1 cellular context compared by ENCODE assay signal in the genomic region with DNA sequence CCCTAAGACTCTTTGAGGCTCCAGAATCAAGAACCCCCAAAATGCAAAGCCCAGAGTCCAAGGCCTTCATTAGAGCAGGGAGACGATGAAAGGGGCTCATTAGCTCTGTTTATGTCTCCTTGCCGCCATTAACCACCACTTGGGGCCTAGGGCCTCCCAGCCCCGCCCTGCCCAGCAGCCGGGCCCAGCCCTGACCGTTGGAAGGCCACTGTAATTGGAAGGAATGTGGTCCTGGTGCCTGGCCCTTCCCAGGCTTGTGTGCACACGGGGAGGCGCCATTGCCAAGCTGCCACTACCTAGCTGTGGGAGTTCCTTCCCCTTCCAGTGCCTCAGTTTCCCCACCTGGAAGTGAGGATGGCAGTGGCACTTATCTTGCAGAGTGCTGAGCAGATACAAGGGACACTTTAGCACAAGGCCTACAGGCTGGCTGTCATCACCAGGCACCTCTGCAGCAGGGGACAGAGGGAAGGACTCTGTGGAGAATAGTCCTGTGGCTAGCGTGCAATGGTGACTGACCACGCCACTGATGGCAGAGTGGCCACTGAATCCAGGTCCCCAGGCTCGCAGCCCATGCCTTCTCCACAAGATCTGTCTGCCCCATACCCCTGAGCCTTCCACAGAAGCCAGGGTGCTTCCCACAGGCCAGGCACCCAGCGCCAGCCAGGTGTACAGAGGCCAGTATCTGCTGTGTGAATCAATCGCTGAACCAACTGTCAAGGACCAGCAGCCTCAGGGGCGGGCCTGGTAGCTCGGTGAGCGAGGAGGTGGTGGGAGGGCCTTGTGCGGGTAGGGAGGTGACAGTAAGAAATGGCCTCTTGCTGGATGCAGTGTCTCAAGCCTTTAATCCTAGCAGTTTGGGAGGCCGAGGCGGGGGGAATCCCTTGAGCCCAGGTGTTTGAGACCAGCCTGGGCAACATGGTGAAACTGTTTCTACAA.
TF ChIP-seq lines count a peak whose summit lies in the region.

No MANE protein-coding gene starts in this region.

TF ChIP-seq in HCT116, 20 proteins besides CTCF, POLR2A, EP300 and RAD21:
- no peak for TF ChIP-seq FOSL1 (IDR thresholded peaks at IDR 0.05; ENCODE audit: low read depth)
- TF ChIP-seq CEBPB (IDR thresholded peaks at IDR 0.05; ENCODE audit: low read depth) = no peak
- TF ChIP-seq, protein P1, sequence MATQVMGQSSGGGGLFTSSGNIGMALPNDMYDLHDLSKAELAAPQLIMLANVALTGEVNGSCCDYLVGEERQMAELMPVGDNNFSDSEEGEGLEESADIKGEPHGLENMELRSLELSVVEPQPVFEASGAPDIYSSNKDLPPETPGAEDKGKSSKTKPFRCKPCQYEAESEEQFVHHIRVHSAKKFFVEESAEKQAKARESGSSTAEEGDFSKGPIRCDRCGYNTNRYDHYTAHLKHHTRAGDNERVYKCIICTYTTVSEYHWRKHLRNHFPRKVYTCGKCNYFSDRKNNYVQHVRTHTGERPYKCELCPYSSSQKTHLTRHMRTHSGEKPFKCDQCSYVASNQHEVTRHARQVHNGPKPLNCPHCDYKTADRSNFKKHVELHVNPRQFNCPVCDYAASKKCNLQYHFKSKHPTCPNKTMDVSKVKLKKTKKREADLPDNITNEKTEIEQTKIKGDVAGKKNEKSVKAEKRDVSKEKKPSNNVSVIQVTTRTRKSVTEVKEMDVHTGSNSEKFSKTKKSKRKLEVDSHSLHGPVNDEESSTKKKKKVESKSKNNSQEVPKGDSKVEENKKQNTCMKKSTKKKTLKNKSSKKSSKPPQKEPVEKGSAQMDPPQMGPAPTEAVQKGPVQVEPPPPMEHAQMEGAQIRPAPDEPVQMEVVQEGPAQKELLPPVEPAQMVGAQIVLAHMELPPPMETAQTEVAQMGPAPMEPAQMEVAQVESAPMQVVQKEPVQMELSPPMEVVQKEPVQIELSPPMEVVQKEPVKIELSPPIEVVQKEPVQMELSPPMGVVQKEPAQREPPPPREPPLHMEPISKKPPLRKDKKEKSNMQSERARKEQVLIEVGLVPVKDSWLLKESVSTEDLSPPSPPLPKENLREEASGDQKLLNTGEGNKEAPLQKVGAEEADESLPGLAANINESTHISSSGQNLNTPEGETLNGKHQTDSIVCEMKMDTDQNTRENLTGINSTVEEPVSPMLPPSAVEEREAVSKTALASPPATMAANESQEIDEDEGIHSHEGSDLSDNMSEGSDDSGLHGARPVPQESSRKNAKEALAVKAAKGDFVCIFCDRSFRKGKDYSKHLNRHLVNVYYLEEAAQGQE (IDR thresholded peaks at IDR 0.05; ENCODE audit: low read depth) = no peak
- TF ChIP-seq SIN3A (IDR thresholded peaks at IDR 0.05; ENCODE audit: low read depth) = no peak
- TF ChIP-seq ZFX (IDR thresholded peaks at IDR 0.05) = no peak
- TF ChIP-seq, protein P2, sequence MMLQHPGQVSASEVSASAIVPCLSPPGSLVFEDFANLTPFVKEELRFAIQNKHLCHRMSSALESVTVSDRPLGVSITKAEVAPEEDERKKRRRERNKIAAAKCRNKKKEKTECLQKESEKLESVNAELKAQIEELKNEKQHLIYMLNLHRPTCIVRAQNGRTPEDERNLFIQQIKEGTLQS (IDR thresholded peaks at IDR 0.05) = no peak
